ENCODE assay signal across 20 cellular contexts in the genomic region with DNA sequence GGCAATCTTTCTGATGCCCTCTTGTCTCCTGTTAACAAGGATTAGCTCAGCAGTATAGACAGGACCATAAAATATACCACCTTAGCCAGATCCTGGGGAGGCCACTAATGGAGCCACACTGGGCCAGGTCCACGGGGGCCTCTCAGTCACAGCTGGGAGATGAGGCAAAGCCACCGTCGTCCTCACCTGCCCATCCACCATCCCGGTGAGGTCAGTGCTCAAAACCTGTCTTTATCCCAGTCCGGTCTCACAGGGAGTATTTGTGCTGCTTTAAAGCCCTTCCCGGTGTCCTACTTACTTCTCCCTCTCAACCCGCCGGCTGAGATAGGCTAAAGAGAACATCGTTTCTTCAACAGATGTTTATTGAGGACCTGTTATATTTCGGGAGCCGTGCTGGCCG.
"Had no signal": no experiment of that assay in that cellular context is flagged by ENCODE, and none has a peak within 500 bp of the region (broad histone marks: within the 10 kb centered on the region; RNA-seq: fewer than 3 reads in every experiment).

No MANE protein-coding gene starts in this region.

- H3K9me3 ChIP-seq: colonic mucosa, left ventricle myocardium inferior, lower lobe of right lung, neutrophil, stomach, thoracic aorta, transverse colon had no signal

- DNase-seq: colonic mucosa; dermis blood vessel endothelial cell; effector CD4-positive, alpha-beta T cell; endodermal cell; erythroblast; foreskin keratinocyte; kidney; left cardiac atrium; left ventricle myocardium inferior; lower lobe of right lung; midbrain; right cardiac atrium; small intestine; stimulated activated CD4-positive, alpha-beta T cell treated with anti-CD3 and anti-CD28 coated beads, Interleukin-12 subunit alpha, Interleukin-12 subunit beta, amount 100 ng/mL, for 4 hours; stimulated activated naive CD4-positive, alpha-beta T cell; stomach; transverse colon had no signal

- H3K27ac Mint-ChIP-seq: endodermal cell, memory B cell had no signal

- H3K4me3 ChIP-seq: colonic mucosa, left ventricle myocardium inferior, lower lobe of right lung, stomach, thoracic aorta, transverse colon had no signal

- H3K27ac ChIP-seq: colonic mucosa, foreskin keratinocyte, left ventricle myocardium inferior, lower lobe of right lung, neutrophil, stomach, thoracic aorta, transverse colon had no signal

- H3K36me3 ChIP-seq: colonic mucosa, left ventricle myocardium inferior, lower lobe of right lung, neutrophil, stomach, thoracic aorta, transverse colon had no signal

- H3K4me1 ChIP-seq: foreskin keratinocyte had no signal

- H3K9me3 Mint-ChIP-seq: memory B cell had no signal

- H3K36me3 Mint-ChIP-seq: memory B cell had no signal

- H3K4me3 Mint-ChIP-seq: endodermal cell, memory B cell had no signal

- ATAC-seq: foreskin keratinocyte, left cardiac atrium, lower lobe of right lung, right cardiac atrium had no signal
